Comparison of ENCODE assay signal across 1 cellular context in genomic region chr4:87644286-87644685, GRCh38.
TF ChIP-seq lines count a peak whose summit lies in the region.

No MANE protein-coding gene starts in this region.

TF ChIP-seq in SK-N-SH treated with all-trans-retinoic acid at 6 μM for 48 hours, 23 proteins besides CTCF, POLR2A, EP300 and RAD21 (continued from another document):
- TF ChIP-seq, protein P1, sequence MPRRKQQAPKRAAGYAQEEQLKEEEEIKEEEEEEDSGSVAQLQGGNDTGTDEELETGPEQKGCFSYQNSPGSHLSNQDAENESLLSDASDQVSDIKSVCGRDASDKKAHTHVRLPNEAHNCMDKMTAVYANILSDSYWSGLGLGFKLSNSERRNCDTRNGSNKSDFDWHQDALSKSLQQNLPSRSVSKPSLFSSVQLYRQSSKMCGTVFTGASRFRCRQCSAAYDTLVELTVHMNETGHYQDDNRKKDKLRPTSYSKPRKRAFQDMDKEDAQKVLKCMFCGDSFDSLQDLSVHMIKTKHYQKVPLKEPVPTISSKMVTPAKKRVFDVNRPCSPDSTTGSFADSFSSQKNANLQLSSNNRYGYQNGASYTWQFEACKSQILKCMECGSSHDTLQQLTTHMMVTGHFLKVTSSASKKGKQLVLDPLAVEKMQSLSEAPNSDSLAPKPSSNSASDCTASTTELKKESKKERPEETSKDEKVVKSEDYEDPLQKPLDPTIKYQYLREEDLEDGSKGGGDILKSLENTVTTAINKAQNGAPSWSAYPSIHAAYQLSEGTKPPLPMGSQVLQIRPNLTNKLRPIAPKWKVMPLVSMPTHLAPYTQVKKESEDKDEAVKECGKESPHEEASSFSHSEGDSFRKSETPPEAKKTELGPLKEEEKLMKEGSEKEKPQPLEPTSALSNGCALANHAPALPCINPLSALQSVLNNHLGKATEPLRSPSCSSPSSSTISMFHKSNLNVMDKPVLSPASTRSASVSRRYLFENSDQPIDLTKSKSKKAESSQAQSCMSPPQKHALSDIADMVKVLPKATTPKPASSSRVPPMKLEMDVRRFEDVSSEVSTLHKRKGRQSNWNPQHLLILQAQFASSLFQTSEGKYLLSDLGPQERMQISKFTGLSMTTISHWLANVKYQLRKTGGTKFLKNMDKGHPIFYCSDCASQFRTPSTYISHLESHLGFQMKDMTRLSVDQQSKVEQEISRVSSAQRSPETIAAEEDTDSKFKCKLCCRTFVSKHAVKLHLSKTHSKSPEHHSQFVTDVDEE (CRISPR knock-in tag; IDR thresholded peaks at IDR 0.05) = no peak
- TF ChIP-seq TOX (CRISPR knock-in tag; IDR thresholded peaks at IDR 0.05; ENCODE audit: borderline replicate concordance) = no peak
- TF ChIP-seq, protein P2, sequence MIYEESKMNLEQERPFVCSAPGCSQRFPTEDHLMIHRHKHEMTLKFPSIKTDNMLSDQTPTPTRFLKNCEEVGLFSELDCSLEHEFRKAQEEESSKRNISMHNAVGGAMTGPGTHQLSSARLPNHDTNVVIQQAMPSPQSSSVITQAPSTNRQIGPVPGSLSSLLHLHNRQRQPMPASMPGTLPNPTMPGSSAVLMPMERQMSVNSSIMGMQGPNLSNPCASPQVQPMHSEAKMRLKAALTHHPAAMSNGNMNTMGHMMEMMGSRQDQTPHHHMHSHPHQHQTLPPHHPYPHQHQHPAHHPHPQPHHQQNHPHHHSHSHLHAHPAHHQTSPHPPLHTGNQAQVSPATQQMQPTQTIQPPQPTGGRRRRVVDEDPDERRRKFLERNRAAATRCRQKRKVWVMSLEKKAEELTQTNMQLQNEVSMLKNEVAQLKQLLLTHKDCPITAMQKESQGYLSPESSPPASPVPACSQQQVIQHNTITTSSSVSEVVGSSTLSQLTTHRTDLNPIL (CRISPR knock-in tag; IDR thresholded peaks at IDR 0.05; ENCODE audit: low read depth) = no peak
- no peak for TF ChIP-seq RARB (CRISPR knock-in tag; IDR thresholded peaks at IDR 0.05)
- TF ChIP-seq OSR1 (CRISPR knock-in tag; IDR thresholded peaks at IDR 0.05) = no peak
- TF ChIP-seq TCF4 (CRISPR knock-in tag; IDR thresholded peaks at IDR 0.05; ENCODE audit: borderline replicate concordance) = no peak
- no peak for TF ChIP-seq CSDC2 (CRISPR knock-in tag; IDR thresholded peaks at IDR 0.05)
